ENCODE assay signal across 8 cellular contexts in genomic region chr11:32829157-32829679, GRCh38. TPM values are rescaled to one million over a fixed set of nuclear protein-coding genes. Genes with fewer than 3 reads are reported as not detected.
DNase-seq lines count a peak whose midpoint lies in the region; ATAC-seq and TF ChIP-seq lines count a peak whose summit lies in the region.

No MANE protein-coding gene starts in this region.

- peaks cover 33% of the 10 kb centered on the region for H3K27me3 Mint-ChIP-seq in activated naive CD4-positive, alpha-beta T cell treated with anti-CD3 and anti-CD28 coated beads for 36 hours (ENCODE audit: low read depth)

- no peak overlapping the region for H3K27ac Mint-ChIP-seq in activated naive CD4-positive, alpha-beta T cell treated with anti-CD3 and anti-CD28 coated beads for 36 hours

- H4K8ac ChIP-seq in neuronal stem cell (ENCODE audit: low read depth, low read length), result no peak overlapping the region

- POLR2A ChIA-PET in Panc1 (lab: Charles Lee), result no interaction called here

- H3K36me3 ChIP-seq in Panc1 (ENCODE audit: control insufficient read depth, insufficient read depth, low read length) (no peaks in the 10 kb centered on the region), neuronal stem cell (replicated peaks in 1 of 2; ENCODE audit: control insufficient read depth in 2 of 2, insufficient read depth in 2 of 2, low read length in 2 of 2) (no peaks in the 10 kb centered on the region)

- H2BK5ac ChIP-seq in neuronal stem cell (ENCODE audit: low read length), result no peak overlapping the region

- no peak overlapping the region for H2BK15ac ChIP-seq in neuronal stem cell (ENCODE audit: low read length)

- H3K4ac ChIP-seq in neuronal stem cell (ENCODE audit: low read length), result no peak overlapping the region

- H3K9ac ChIP-seq in neuronal stem cell (ENCODE audit: low read depth, low read length, poor library complexity), result no peak overlapping the region

- no peak overlapping the region for H3K14ac ChIP-seq in neuronal stem cell (ENCODE audit: low read length)

- peak overlapping the region; percentile 59 to 79 for H3K4me3 ChIP-seq in Panc1 (ENCODE audit: low read depth in 2 of 2, low read length in 2 of 2)
- H3K4me3 ChIP-seq in epithelial cell of proximal tubule (ENCODE audit: low read depth, low read length), result peak overlapping the region; percentile 71
- H3K4me3 ChIP-seq in neuronal stem cell (ENCODE audit: low read length in 2 of 2), result peak overlapping the region; percentile 2 to 81

- H3K36me3 Mint-ChIP-seq in activated naive CD4-positive, alpha-beta T cell treated with anti-CD3 and anti-CD28 coated beads for 36 hours (ENCODE audit: low read depth), result no peaks in the 10 kb centered on the region

- no peak overlapping the region for H3K18ac ChIP-seq in neuronal stem cell (ENCODE audit: low read length)

- WGBS in neuronal stem cell (ENCODE audit: extremely low coverage in 2 of 2, insufficient read length in 2 of 2, insufficient replicate concordance in 1 of 2), 2 donors, result no CpG with 5 or more reads among the region's 12 CpGs

- no peak overlapping the region for H3K23ac ChIP-seq in neuronal stem cell (ENCODE audit: low read depth, low read length, poor library complexity)

- no peak overlapping the region for H2AK5ac ChIP-seq in neuronal stem cell (ENCODE audit: low read depth, low read length)

- H2AFZ ChIP-seq in neuronal stem cell (ENCODE audit: low read length), result peak overlapping the region; percentile 85

- in situ Hi-C loops in Panc1 (cut with HindIII; ENCODE audit: low pct_unique_long_range_greater_than_20kb, low sequenced_read_pairs), result no loop called here

- no peaks in the 10 kb centered on the region for H3K79me1 ChIP-seq in neuronal stem cell (ENCODE audit: low read depth, low read length)

- peaks cover 5% of the 10 kb centered on the region for H3K27me3 ChIP-seq in Panc1 (ENCODE audit: control insufficient read depth, insufficient read depth, low read length)
- peaks cover 4 to 75% (median 27%) of the 10 kb centered on the region in 3 experiments for H3K27me3 ChIP-seq in neuronal stem cell (ENCODE audit: control insufficient read depth in 3 of 3, insufficient read depth in 3 of 3, low read depth in 1 of 3, low read length in 3 of 3)

- intact Hi-C loops in activated naive CD4-positive, alpha-beta T cell treated with anti-CD3 and anti-CD28 coated beads for 36 hours (cut with micrococcal nuclease), result loop anchor here (1.0 to 2.0 kb wide), 3 partner anchors 8 to 212 kb away; partner anchors contain the start of gene QSER1
- intact Hi-C loops in Panc1 (cut with micrococcal nuclease; ENCODE audit: unreplicated experiment), result no loop called here

- H2BK12ac ChIP-seq in neuronal stem cell (ENCODE audit: low read length), result no peak overlapping the region

- H4K91ac ChIP-seq in neuronal stem cell (ENCODE audit: low read depth, low read length, poor library complexity), result no peak overlapping the region

- H3K4me2 ChIP-seq in neuronal stem cell (ENCODE audit: insufficient read depth, low read length, poor library complexity, severe bottlenecking), result peak overlapping the region; percentile 84

- H3K9me3 Mint-ChIP-seq in activated naive CD4-positive, alpha-beta T cell treated with anti-CD3 and anti-CD28 coated beads for 36 hours, result no peaks in the 10 kb centered on the region

- H3K4me3 Mint-ChIP-seq in activated naive CD4-positive, alpha-beta T cell treated with anti-CD3 and anti-CD28 coated beads for 36 hours, result peak overlapping the region; percentile 87

- H3K27ac ChIP-seq in Panc1 (ENCODE audit: low read length), result peak overlapping the region; percentile 30; the same call in 1 of the 2 replicates
- no peak overlapping the region for H3K27ac ChIP-seq in neuronal stem cell (replicated peaks; ENCODE audit: low read length)

- DNase-seq in activated naive CD4-positive, alpha-beta T cell treated with anti-CD3 and anti-CD28 coated beads for 36 hours, result no peak
- no peak for DNase-seq in activated naive CD4-positive, alpha-beta T cell treated with anti-CD3 and anti-CD28 coated beads, Interleukin-2, amount 50 U/mL, for 16 hours
- DNase-seq in Panc1 (ENCODE audit: low read depth, low spot score), result no peak
- no peak for DNase-seq in epithelial cell of proximal tubule (ENCODE audit: low read depth)
- no peak for DNase-seq in neuronal stem cell (ENCODE audit: low spot score)
- no peak for DNase-seq in NCI-H1694 (lab: John Stamatoyannopoulos, UW)
- no peak for DNase-seq in C1 segment of cervical spinal cord (lab: John Stamatoyannopoulos, UW)

- H3K4me1 ChIP-seq in Panc1 (ENCODE audit: control insufficient read depth, insufficient read depth, low read length) (peaks cover 7% of the 10 kb centered on the region), neuronal stem cell (ENCODE audit: control insufficient read depth in 2 of 2, insufficient read depth in 1 of 2, low read depth in 1 of 2, low read length in 2 of 2) (no peaks in the 10 kb centered on the region)

- CTCF ChIA-PET in activated naive CD4-positive, alpha-beta T cell treated with anti-CD3 and anti-CD28 coated beads for 36 hours (lab: Charles Lee), result interaction anchor here (1.6 kb wide), 1 partner anchor 19 kb away, joined by 6 read pairs; no protein-coding TSS in a partner anchor
- CTCF ChIA-PET in Panc1 (lab: Charles Lee), result no interaction called here

- no peak overlapping the region for H2BK120ac ChIP-seq in neuronal stem cell (ENCODE audit: low read depth, low read length)

- TF ChIP-seq CTCF in Panc1 (IDR thresholded peaks at IDR 0.05) (no peak), epithelial cell of proximal tubule (conservative IDR thresholded peaks at IDR 0.05; ENCODE audit: low read depth, low read length) (no peak)

- ATAC-seq in HG02759 (IDR thresholded peaks at IDR 0.05; ENCODE audit: unreplicated experiment) (peak; percentile 42), Panc1 (0 out of 2 replicates have a peak, but pooled peaks have one; percentile 56)

- BruUV-seq in Panc1 (replicated peaks; lab: Mats Ljungman, UMichigan), result no TSS peak

- peaks cover 6% of the 10 kb centered on the region for H3K4me1 Mint-ChIP-seq in activated naive CD4-positive, alpha-beta T cell treated with anti-CD3 and anti-CD28 coated beads for 36 hours (ENCODE audit: low read depth)

- H3K9me3 ChIP-seq in Panc1 (ENCODE audit: control insufficient read depth, insufficient read depth, low read depth, low read length) (no peaks in the 10 kb centered on the region), neuronal stem cell (replicated peaks in 1 of 2; ENCODE audit: control insufficient read depth in 2 of 2, insufficient read depth in 1 of 2, low read depth in 1 of 2, low read length in 2 of 2) (peaks cover 0 to 2% of the 10 kb centered on the region in 2 donors)

RNA-seq across cellular contexts. Expression of gene PRRG4, which starts 0.5 kb away (rescaled TPM):
- under 1 TPM; 0.15 to 0.19 TPM for total RNA-seq in activated naive CD4-positive, alpha-beta T cell treated with anti-CD3 and anti-CD28 coated beads for 36 hours
- 0.87 TPM for total RNA-seq in Panc1 (2021; ENCODE audit: unreplicated experiment)
- polyA plus RNA-seq in Panc1 (2012; ENCODE audit: insufficient read length), result 0.30 TPM
- total RNA-seq in epithelial cell of proximal tubule, result 2.7 and 3.1 TPM in 2 replicates
- polyA plus RNA-seq in neuronal stem cell (2013, experiment 1 of 2), result 0.04 TPM
- 0.03 TPM for polyA plus RNA-seq in neuronal stem cell (2013, experiment 2 of 2)

RNA-seq across cellular contexts. Expression of gene CCDC73, which starts 34.8 kb away (rescaled TPM):
- total RNA-seq in activated naive CD4-positive, alpha-beta T cell treated with anti-CD3 and anti-CD28 coated beads for 36 hours, result not detected
- total RNA-seq in Panc1 (2021; ENCODE audit: unreplicated experiment), result not detected
- polyA plus RNA-seq in Panc1 (2012; ENCODE audit: insufficient read length), result not detected
- not detected in 2 replicates for total RNA-seq in epithelial cell of proximal tubule
- 0.01 TPM for polyA plus RNA-seq in neuronal stem cell (2013, experiment 1 of 2)
- polyA plus RNA-seq in neuronal stem cell (2013, experiment 2 of 2), result not detected
